2 cellular contexts compared by ENCODE assay signal in the genomic region with DNA sequence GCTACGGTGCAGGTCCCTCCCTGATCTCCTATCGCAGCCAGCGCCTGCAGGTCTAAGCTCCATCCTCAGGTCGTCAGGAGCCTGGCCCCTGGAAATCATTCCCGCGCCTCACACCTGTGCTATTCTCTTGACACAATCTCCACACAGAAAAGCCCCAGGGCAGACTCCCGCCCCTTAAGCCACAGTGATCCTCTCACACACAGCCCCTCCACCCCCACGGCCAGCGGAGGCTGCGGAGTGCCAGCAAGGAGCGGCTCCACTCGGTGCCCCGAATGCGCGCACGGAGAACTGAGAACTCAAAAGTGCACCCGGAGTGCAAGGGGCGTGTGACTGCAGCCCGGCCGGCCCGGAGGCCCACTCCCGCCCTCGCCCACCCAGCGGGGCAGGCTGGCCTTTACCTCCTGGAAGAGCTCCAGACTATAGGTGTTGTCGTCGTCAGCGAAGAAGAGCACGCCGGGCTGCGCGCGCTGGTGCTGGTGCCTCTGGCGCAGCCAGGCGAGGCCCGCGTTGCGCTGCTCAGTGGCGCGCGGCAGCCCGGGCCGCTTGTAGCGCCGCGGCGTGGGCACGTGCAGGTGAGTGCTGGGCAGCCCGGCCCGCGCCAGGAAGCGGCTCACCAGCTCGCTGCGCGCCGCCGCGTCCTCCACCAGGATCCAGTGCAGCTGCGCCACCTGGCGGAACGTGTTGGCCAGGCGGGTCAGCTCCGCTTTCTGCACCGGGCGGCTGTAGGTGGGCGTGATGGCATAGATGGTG.
TF ChIP-seq lines count a peak whose summit lies in the region.

No MANE protein-coding gene starts in this region.

TF ChIP-seq in HCT116, 20 proteins besides CTCF, POLR2A, EP300 and RAD21 (continued from another document):
- TF ChIP-seq TCF7L2 (IDR thresholded peaks at IDR 0.05; ENCODE audit: borderline replicate concordance, extremely low read depth, insufficient read depth, insufficient read length) (peak; percentile 77), SP1 (IDR thresholded peaks at IDR 0.05; ENCODE audit: low read depth) (no peak), SRF (IDR thresholded peaks at IDR 0.05; ENCODE audit: low read depth) (no peak), JUND (IDR thresholded peaks at IDR 0.05) (no peak), SIN3A (IDR thresholded peaks at IDR 0.05; ENCODE audit: low read depth) (no peak), FOSL1 (IDR thresholded peaks at IDR 0.05; ENCODE audit: low read depth) (no peak), ZFX (IDR thresholded peaks at IDR 0.05) (peak; percentile 17; the same call in 1 of the 2 replicates), CBX3 (IDR thresholded peaks at IDR 0.05; ENCODE audit: low read depth) (no peak), EZH2phosphoT487 (IDR thresholded peaks at IDR 0.05; ENCODE audit: borderline replicate concordance) (no peak), ELF1 (IDR thresholded peaks at IDR 0.05; ENCODE audit: borderline replicate concordance, low read depth) (no peak)
- TF ChIP-seq, protein P1, sequence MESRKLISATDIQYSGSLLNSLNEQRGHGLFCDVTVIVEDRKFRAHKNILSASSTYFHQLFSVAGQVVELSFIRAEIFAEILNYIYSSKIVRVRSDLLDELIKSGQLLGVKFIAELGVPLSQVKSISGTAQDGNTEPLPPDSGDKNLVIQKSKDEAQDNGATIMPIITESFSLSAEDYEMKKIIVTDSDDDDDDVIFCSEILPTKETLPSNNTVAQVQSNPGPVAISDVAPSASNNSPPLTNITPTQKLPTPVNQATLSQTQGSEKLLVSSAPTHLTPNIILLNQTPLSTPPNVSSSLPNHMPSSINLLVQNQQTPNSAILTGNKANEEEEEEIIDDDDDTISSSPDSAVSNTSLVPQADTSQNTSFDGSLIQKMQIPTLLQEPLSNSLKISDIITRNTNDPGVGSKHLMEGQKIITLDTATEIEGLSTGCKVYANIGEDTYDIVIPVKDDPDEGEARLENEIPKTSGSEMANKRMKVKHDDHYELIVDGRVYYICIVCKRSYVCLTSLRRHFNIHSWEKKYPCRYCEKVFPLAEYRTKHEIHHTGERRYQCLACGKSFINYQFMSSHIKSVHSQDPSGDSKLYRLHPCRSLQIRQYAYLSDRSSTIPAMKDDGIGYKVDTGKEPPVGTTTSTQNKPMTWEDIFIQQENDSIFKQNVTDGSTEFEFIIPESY (IDR thresholded peaks at IDR 0.05; ENCODE audit: extremely low read depth, insufficient replicate concordance, low read length) = no peak
- TF ChIP-seq, protein P2, sequence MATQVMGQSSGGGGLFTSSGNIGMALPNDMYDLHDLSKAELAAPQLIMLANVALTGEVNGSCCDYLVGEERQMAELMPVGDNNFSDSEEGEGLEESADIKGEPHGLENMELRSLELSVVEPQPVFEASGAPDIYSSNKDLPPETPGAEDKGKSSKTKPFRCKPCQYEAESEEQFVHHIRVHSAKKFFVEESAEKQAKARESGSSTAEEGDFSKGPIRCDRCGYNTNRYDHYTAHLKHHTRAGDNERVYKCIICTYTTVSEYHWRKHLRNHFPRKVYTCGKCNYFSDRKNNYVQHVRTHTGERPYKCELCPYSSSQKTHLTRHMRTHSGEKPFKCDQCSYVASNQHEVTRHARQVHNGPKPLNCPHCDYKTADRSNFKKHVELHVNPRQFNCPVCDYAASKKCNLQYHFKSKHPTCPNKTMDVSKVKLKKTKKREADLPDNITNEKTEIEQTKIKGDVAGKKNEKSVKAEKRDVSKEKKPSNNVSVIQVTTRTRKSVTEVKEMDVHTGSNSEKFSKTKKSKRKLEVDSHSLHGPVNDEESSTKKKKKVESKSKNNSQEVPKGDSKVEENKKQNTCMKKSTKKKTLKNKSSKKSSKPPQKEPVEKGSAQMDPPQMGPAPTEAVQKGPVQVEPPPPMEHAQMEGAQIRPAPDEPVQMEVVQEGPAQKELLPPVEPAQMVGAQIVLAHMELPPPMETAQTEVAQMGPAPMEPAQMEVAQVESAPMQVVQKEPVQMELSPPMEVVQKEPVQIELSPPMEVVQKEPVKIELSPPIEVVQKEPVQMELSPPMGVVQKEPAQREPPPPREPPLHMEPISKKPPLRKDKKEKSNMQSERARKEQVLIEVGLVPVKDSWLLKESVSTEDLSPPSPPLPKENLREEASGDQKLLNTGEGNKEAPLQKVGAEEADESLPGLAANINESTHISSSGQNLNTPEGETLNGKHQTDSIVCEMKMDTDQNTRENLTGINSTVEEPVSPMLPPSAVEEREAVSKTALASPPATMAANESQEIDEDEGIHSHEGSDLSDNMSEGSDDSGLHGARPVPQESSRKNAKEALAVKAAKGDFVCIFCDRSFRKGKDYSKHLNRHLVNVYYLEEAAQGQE (IDR thresholded peaks at IDR 0.05; ENCODE audit: low read depth) = no peak
- TF ChIP-seq, protein P3, sequence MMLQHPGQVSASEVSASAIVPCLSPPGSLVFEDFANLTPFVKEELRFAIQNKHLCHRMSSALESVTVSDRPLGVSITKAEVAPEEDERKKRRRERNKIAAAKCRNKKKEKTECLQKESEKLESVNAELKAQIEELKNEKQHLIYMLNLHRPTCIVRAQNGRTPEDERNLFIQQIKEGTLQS (IDR thresholded peaks at IDR 0.05) = no peak

TF ChIP-seq in SK-N-SH treated with all-trans-retinoic acid at 6 μM for 48 hours, 23 proteins besides CTCF, POLR2A, EP300 and RAD21 (continued from another document):
- TF ChIP-seq, protein P4, sequence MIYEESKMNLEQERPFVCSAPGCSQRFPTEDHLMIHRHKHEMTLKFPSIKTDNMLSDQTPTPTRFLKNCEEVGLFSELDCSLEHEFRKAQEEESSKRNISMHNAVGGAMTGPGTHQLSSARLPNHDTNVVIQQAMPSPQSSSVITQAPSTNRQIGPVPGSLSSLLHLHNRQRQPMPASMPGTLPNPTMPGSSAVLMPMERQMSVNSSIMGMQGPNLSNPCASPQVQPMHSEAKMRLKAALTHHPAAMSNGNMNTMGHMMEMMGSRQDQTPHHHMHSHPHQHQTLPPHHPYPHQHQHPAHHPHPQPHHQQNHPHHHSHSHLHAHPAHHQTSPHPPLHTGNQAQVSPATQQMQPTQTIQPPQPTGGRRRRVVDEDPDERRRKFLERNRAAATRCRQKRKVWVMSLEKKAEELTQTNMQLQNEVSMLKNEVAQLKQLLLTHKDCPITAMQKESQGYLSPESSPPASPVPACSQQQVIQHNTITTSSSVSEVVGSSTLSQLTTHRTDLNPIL (CRISPR knock-in tag; IDR thresholded peaks at IDR 0.05; ENCODE audit: low read depth) = no peak
- TF ChIP-seq ZFP3 (CRISPR knock-in tag; IDR thresholded peaks at IDR 0.05) (no peak), BACH2 (CRISPR knock-in tag; IDR thresholded peaks at IDR 0.05; ENCODE audit: borderline replicate concordance) (no peak), SNAI2 (CRISPR knock-in tag; IDR thresholded peaks at IDR 0.05) (no peak), ESRRG (CRISPR knock-in tag; IDR thresholded peaks at IDR 0.05) (no peak), TOX (CRISPR knock-in tag; IDR thresholded peaks at IDR 0.05; ENCODE audit: borderline replicate concordance) (no peak), ZNF565 (CRISPR knock-in tag; conservative IDR thresholded peaks at IDR 0.05; ENCODE audit: low read depth) (no peak), ISL1 (CRISPR knock-in tag; IDR thresholded peaks at IDR 0.05) (no peak), ZNF8 (CRISPR knock-in tag; IDR thresholded peaks at IDR 0.05) (no peak), RARB (CRISPR knock-in tag; IDR thresholded peaks at IDR 0.05) (no peak), PPARA (CRISPR knock-in tag; IDR thresholded peaks at IDR 0.05; ENCODE audit: borderline replicate concordance) (no peak)
- TF ChIP-seq, protein P5, sequence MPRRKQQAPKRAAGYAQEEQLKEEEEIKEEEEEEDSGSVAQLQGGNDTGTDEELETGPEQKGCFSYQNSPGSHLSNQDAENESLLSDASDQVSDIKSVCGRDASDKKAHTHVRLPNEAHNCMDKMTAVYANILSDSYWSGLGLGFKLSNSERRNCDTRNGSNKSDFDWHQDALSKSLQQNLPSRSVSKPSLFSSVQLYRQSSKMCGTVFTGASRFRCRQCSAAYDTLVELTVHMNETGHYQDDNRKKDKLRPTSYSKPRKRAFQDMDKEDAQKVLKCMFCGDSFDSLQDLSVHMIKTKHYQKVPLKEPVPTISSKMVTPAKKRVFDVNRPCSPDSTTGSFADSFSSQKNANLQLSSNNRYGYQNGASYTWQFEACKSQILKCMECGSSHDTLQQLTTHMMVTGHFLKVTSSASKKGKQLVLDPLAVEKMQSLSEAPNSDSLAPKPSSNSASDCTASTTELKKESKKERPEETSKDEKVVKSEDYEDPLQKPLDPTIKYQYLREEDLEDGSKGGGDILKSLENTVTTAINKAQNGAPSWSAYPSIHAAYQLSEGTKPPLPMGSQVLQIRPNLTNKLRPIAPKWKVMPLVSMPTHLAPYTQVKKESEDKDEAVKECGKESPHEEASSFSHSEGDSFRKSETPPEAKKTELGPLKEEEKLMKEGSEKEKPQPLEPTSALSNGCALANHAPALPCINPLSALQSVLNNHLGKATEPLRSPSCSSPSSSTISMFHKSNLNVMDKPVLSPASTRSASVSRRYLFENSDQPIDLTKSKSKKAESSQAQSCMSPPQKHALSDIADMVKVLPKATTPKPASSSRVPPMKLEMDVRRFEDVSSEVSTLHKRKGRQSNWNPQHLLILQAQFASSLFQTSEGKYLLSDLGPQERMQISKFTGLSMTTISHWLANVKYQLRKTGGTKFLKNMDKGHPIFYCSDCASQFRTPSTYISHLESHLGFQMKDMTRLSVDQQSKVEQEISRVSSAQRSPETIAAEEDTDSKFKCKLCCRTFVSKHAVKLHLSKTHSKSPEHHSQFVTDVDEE (CRISPR knock-in tag; IDR thresholded peaks at IDR 0.05) = no peak
- TF ChIP-seq, protein P6, sequence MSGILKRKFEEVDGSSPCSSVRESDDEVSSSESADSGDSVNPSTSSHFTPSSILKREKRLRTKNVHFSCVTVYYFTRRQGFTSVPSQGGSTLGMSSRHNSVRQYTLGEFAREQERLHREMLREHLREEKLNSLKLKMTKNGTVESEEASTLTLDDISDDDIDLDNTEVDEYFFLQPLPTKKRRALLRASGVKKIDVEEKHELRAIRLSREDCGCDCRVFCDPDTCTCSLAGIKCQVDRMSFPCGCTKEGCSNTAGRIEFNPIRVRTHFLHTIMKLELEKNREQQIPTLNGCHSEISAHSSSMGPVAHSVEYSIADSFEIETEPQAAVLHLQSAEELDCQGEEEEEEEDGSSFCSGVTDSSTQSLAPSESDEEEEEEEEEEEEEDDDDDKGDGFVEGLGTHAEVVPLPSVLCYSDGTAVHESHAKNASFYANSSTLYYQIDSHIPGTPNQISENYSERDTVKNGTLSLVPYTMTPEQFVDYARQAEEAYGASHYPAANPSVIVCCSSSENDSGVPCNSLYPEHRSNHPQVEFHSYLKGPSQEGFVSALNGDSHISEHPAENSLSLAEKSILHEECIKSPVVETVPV (CRISPR knock-in tag; IDR thresholded peaks at IDR 0.05) = no peak
